ENCODE assay signal across 9 cellular contexts in the genomic region with DNA sequence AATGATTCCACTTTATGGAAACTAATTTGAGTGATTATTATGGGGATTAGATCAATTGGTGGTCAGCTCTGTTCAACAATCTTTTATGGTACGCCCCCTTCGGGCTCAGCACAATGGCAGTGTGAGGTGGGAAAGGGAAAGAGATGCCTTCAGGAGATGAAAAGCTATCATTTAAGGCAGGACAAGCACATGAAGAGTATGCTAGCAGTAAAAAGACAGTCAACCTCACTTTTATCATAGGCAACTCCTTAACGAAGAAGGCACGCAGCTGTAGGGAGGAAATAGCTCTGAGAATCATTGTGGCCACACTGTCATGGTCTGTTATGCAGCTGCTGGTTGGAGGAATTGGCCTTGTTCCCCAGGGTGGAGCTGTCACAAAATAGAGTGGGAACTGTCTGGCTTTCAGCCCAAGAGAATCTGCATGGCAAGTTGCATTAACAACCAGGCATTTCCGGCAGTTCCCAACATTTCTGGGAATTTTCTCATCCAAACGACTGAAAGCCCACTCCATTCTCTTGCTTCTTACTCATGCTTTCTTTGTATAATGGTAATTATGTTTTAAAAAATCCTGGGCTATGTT. TPM values are rescaled to one million over a fixed set of nuclear protein-coding genes. Genes with fewer than 3 reads are reported as not detected.
A peak's percentile ranks its signal among the peaks of the same experiment; 100 is the strongest.
DNase-seq lines count a peak whose midpoint lies in the region; ATAC-seq and TF ChIP-seq lines count a peak whose summit lies in the region.
"Had no signal": no experiment of that assay in that cellular context is flagged by ENCODE, and none has a peak within 500 bp of the region (broad histone marks: within the 10 kb centered on the region; RNA-seq: fewer than 3 reads in every experiment).

No MANE protein-coding gene starts in this region.

- H3K27me3 Mint-ChIP-seq in activated T-cell treated with anti-CD3 and anti-CD28 coated beads, Interleukin-2, amount 50 U/mL, for 72 hours (ENCODE audit: low read depth): peaks cover 44% of the 10 kb centered on the region

- TF ChIP-seq CTCF in fibroblast of pulmonary artery (IDR thresholded peaks at IDR 0.05; ENCODE audit: low read length, missing control alignments): no peak
- no peak for TF ChIP-seq CTCF in spleen (IDR thresholded peaks at IDR 0.05 in 8 of 11, conservative IDR thresholded peaks at IDR 0.05 in 3 of 11)

- intact Hi-C loops in spleen (cut with DNase I; ENCODE audit: low total_unique reads): no loop called here

- H3K36me3 Mint-ChIP-seq in activated T-cell treated with anti-CD3 and anti-CD28 coated beads, Interleukin-2, amount 50 U/mL, for 72 hours (ENCODE audit: insufficient read depth in 2 of 2): peaks cover 7% of the 10 kb centered on the region in 2 donors

- H3K9me3 Mint-ChIP-seq in activated T-cell treated with anti-CD3 and anti-CD28 coated beads, Interleukin-2, amount 50 U/mL, for 72 hours: peaks cover 9% of the 10 kb centered on the region in 2 donors

- peaks cover 24% of the 10 kb centered on the region for H3K36me3 ChIP-seq in MG63
- H3K36me3 ChIP-seq in spleen: peaks cover 0 to 5% (median 0%) of the 10 kb centered on the region in 6 donors

- no peak overlapping the region for H3K4me3 Mint-ChIP-seq in activated T-cell treated with anti-CD3 and anti-CD28 coated beads, Interleukin-2, amount 50 U/mL, for 72 hours

- H3K9me3 ChIP-seq in MG63 (peaks cover 9% of the 10 kb centered on the region), spleen (peaks cover 0 to 32% (median 21%) of the 10 kb centered on the region in 8 donors)

- DNase-seq in MG63: peak; percentile 88
- peak; percentile 98 for DNase-seq in fibroblast of pulmonary artery (ENCODE audit: low read depth)
- DNase-seq in spleen: no peak
- DNase-seq in KG1 (lab: John Stamatoyannopoulos, UW): no peak
- DNase-seq in DMS53 (lab: John Stamatoyannopoulos, UW): no peak
- DNase-seq in activated T-cell treated with anti-CD3 and anti-CD28 coated beads, Interleukin-2, amount 50 U/mL, for 72 hours: no peak
- no peak for DNase-seq in COLO829 (ENCODE audit: low spot score)
- DNase-seq: stimulated activated CD4-positive, alpha-beta T cell treated with anti-CD3 and anti-CD28 coated beads, Interleukin-2, amount 100 ng/mL, for 24 hours had no signal

- WGBS in spleen, 5 donors: 43 to 62% (median 51%) methylated on average over 6 of the region's 6 CpGs

- peaks cover 0 to 51% (median 19%) of the 10 kb centered on the region in 6 donors for H3K4me1 ChIP-seq in spleen

- no peaks in the 10 kb centered on the region for H3K27me3 ChIP-seq in MG63
- no peaks in the 10 kb centered on the region for H3K27me3 ChIP-seq in spleen (replicated peaks in 1 of 7)

- no peak overlapping the region for H3K27ac Mint-ChIP-seq in activated T-cell treated with anti-CD3 and anti-CD28 coated beads, Interleukin-2, amount 50 U/mL, for 72 hours

- peaks cover 8% of the 10 kb centered on the region for H3K4me1 Mint-ChIP-seq in activated T-cell treated with anti-CD3 and anti-CD28 coated beads, Interleukin-2, amount 50 U/mL, for 72 hours (ENCODE audit: low read depth)

- TF ChIP-seq POLR2A in spleen (IDR thresholded peaks at IDR 0.05): no peak

- H3K4me3 ChIP-seq in MG63 (no peak overlapping the region), fibroblast of pulmonary artery (replicated peaks; ENCODE audit: low read depth, low read length) (no peak overlapping the region), spleen (no peak overlapping the region)

- peak overlapping the region in 7 of 8 donors; percentile 70 to 82 (median 72) for H3K27ac ChIP-seq in spleen

- peak; percentile 63 for ATAC-seq in GM19438 (IDR thresholded peaks at IDR 0.05; ENCODE audit: low read depth, unreplicated experiment)
- no peak for ATAC-seq in activated T-cell treated with anti-CD3 and anti-CD28 coated beads, Interleukin-2, amount 50 U/mL, for 72 hours (replicated peaks in 1 of 2)

RNA-seq across cellular contexts. Expression of a gene that starts 54.4 kb away (rescaled TPM):
- 11.3 and 24.9 TPM in 2 replicates for total RNA-seq in MG63 (2014; rRNA removed; shearing (Covaris generic); ENCODE audit: low replicate concordance)
- 10 to 100 TPM; 27.4 to 45.1 (median 38.1) TPM for total RNA-seq in spleen
- 10 to 100 TPM; 10.5 to 14.4 (median 11.0) TPM for polyA plus RNA-seq in spleen
- total RNA-seq in activated T-cell treated with anti-CD3 and anti-CD28 coated beads, Interleukin-2, amount 50 U/mL, for 72 hours: 10 to 100 TPM; 23.8 to 30.1 TPM

Comparison
In these comparisons a context has a peak if more than half of its experiments do, and no peak if none do; other contexts are left out.
1. DNase-seq: peak in MG63 (single experiment) and fibroblast of pulmonary artery (single experiment); none in spleen (single experiment), KG1 (single experiment), DMS53 (single experiment), activated T-cell treated with anti-CD3 and anti-CD28 coated beads, Interleukin-2, amount 50 U/mL, for 72 hours (0 of 2) and COLO829 (single experiment).